1 cellular context compared by ENCODE assay signal in the genomic region with DNA sequence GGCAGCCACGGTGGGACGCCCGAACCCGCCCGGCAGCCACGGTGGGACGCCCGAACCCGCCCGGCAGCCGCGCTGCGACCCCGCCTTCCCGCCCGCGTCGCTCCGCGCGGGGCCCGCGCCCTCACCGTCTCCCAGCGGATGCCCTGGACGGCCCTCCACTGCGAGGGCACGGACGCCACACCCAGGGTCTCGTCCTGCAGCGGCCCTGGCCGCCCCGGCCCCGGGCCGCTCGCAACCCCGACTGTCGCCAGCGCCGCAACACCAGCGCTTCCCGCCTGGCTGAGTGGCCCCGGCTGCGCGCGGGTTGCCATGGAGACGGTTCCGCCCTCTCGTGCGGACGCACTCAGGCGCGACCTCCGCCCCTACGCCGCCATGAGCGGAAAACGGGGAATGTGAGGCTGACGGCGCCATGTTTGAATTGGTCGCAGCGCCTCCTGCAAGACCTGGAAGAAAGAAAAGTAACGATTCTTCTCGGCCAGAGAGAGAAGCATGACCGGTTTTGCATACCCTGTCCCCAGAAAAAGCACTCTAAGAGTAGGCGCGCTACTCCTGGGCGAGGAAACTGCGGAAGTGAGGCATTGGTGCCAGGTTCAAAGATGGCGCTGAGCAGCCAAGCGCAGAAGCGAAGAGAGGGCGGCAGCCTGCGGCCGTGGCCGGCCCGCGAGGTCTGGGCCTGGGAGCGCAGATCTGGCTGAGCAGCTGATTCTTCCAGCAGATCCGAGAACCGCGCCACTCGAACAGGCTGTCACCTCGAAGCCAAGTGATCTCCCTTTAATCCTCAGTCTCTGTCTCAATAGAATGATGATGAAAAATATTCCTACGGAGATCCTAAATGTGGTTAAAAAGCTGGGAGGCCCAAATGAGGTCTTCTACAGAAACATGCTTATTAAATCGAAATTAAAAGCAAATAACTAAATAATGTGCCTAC.
TF ChIP-seq lines count a peak whose summit lies in the region.

DYNC2I2 (minus strand) TSS at position 432 of the 928 bp plus-strand sequence; CDS start at position 311, 121 bp downstream.

TF ChIP-seq in HepG2, 621 proteins besides CTCF, POLR2A, EP300 and RAD21 (continued from another document):
- TF ChIP-seq AHR (CRISPR knock-in tag; IDR thresholded peaks at IDR 0.05): peak; percentile 58; the same call in 1 of the 2 replicates
- TF ChIP-seq PCBP2 (optimal IDR thresholded peaks at IDR 0.05; ENCODE audit: low read depth, low read length, poor library complexity, severe bottlenecking): no peak
- TF ChIP-seq RXRB (CRISPR knock-in tag; IDR thresholded peaks at IDR 0.05; ENCODE audit: borderline replicate concordance): peak; percentile 47; the same call in 1 of the 2 replicates
- TF ChIP-seq, protein P1, sequence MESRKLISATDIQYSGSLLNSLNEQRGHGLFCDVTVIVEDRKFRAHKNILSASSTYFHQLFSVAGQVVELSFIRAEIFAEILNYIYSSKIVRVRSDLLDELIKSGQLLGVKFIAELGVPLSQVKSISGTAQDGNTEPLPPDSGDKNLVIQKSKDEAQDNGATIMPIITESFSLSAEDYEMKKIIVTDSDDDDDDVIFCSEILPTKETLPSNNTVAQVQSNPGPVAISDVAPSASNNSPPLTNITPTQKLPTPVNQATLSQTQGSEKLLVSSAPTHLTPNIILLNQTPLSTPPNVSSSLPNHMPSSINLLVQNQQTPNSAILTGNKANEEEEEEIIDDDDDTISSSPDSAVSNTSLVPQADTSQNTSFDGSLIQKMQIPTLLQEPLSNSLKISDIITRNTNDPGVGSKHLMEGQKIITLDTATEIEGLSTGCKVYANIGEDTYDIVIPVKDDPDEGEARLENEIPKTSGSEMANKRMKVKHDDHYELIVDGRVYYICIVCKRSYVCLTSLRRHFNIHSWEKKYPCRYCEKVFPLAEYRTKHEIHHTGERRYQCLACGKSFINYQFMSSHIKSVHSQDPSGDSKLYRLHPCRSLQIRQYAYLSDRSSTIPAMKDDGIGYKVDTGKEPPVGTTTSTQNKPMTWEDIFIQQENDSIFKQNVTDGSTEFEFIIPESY (CRISPR knock-in tag; IDR thresholded peaks at IDR 0.05): peak; percentile 67
- no peak for TF ChIP-seq HOXA7 (CRISPR knock-in tag; IDR thresholded peaks at IDR 0.05)
- TF ChIP-seq PRPF4 (IDR thresholded peaks at IDR 0.05; ENCODE audit: low read depth, low read length, poor library complexity, severe bottlenecking): no peak
- peak; percentile 83 for TF ChIP-seq ZNF232 (CRISPR knock-in tag; IDR thresholded peaks at IDR 0.05; ENCODE audit: borderline replicate concordance)
- TF ChIP-seq ZNF772 (CRISPR knock-in tag; IDR thresholded peaks at IDR 0.05): peak; percentile 59
- TF ChIP-seq MED13 (CRISPR knock-in tag; IDR thresholded peaks at IDR 0.05): peak; percentile 60; the same call in 1 of the 2 replicates
- TF ChIP-seq ZNF816 (CRISPR knock-in tag; IDR thresholded peaks at IDR 0.05; ENCODE audit: borderline replicate concordance): peak; percentile 84; the same call in 1 of the 2 replicates
- TF ChIP-seq ZNF20 (CRISPR knock-in tag; IDR thresholded peaks at IDR 0.05): no peak
- peak; percentile 79 for TF ChIP-seq CREB1 (IDR thresholded peaks at IDR 0.05)
- peak; percentile 83 for TF ChIP-seq CREB1 (CRISPR knock-in tag; IDR thresholded peaks at IDR 0.05)
- TF ChIP-seq ZNF264 (CRISPR knock-in tag; IDR thresholded peaks at IDR 0.05): 0 out of 2 replicates have a peak, but pooled peaks have one; percentile 74
- no peak for TF ChIP-seq HOMEZ (CRISPR knock-in tag; IDR thresholded peaks at IDR 0.05; ENCODE audit: low read depth)
- TF ChIP-seq, protein P2, sequence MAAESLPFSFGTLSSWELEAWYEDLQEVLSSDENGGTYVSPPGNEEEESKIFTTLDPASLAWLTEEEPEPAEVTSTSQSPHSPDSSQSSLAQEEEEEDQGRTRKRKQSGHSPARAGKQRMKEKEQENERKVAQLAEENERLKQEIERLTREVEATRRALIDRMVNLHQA (CRISPR knock-in tag; IDR thresholded peaks at IDR 0.05): no peak
- TF ChIP-seq ZNF839 (CRISPR knock-in tag; IDR thresholded peaks at IDR 0.05; ENCODE audit: borderline replicate concordance): peak; percentile 80; the same call in 1 of the 2 replicates
- TF ChIP-seq ZNF121 (CRISPR knock-in tag; IDR thresholded peaks at IDR 0.05): peak; percentile 81; the same call in 1 of the 2 replicates
- no peak for TF ChIP-seq HHEX (CRISPR knock-in tag; IDR thresholded peaks at IDR 0.05)
- TF ChIP-seq MNT (IDR thresholded peaks at IDR 0.05): peak; percentile 56; the same call in 1 of the 2 replicates
- TF ChIP-seq, protein P3, sequence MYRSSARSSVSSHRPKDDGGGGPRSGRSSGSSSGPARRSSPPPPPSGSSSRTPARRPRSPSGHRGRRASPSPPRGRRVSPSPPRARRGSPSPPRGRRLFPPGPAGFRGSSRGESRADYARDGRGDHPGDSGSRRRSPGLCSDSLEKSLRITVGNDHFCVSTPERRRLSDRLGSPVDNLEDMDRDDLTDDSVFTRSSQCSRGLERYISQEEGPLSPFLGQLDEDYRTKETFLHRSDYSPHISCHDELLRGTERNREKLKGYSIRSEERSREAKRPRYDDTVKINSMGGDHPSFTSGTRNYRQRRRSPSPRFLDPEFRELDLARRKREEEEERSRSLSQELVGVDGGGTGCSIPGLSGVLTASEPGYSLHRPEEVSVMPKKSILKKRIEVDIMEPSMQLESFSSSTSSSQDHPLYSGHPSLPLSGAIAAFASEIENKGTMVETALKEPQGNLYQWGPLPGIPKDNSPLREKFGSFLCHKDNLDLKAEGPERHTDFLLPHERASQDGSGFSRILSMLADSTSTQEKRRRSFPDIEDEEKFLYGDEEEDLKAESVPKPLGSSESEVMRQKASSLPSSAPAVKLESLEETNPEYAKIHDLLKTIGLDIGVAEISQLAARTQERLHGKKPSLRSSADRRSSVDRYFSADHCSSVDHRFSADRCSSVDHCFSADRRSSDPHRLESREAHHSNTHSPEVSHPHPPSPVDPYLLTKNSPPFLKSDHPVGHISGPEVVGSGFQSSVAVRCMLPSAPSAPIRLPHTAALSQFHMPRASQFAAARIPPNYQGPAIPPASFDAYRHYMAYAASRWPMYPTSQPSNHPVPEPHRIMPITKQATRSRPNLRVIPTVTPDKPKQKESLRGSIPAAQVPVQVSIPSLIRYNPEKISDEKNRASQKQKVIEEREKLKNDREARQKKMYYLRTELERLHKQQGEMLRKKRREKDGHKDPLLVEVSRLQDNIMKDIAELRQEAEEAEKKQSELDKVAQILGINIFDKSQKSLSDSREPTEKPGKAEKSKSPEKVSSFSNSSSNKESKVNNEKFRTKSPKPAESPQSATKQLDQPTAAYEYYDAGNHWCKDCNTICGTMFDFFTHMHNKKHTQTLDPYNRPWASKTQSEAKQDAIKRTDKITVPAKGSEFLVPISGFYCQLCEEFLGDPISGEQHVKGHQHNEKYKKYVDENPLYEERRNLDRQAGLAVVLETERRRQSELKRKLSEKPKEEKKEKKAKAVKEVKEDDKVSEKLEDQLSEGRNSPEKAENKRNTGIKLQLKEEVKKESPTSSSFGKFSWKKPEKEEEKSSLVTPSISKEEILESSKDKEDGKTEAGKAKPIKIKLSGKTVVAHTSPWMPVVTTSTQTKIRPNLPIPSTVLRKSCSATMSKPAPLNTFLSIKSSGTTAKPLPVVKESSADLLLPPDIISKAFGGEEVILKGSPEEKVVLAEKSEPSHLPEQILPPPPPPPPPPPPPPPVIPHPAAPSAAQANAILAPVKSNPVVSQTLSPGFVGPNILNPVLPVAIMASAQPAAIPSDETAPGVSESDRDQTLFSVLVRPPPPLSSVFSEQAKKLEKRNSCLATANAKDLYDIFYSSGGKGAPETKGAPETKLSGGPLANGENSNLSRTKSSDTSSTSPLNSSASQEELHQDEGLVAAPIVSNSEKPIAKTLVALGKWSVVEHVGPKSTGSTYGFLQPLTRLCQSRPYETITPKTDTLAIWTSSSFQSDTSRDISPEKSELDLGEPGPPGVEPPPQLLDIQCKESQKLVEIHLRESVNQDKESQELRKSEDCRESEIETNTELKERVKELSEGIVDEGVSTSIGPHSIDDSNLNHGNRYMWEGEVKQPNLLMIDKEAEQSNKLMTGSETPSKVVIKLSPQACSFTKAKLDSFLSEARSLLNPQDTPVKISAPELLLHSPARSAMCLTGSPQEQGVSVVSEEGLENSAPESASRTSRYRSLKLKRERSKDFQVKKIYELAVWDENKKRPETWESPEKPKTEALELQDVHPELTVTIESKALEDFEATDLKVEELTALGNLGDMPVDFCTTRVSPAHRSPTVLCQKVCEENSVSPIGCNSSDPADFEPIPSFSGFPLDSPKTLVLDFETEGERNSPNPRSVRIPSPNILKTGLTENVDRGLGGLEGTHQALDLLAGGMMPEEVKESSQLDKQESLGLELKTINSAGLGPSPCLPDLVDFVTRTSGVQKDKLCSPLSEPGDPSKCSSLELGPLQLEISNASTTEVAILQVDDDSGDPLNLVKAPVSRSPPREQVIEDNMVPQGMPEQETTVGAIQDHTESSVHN (CRISPR knock-in tag; IDR thresholded peaks at IDR 0.05): peak; percentile 86; the same call in 1 of the 2 replicates
- peak; percentile 64; the same call in 1 of the 2 replicates for TF ChIP-seq ZNF276 (CRISPR knock-in tag; IDR thresholded peaks at IDR 0.05; ENCODE audit: low read depth)
- no peak for TF ChIP-seq ZNF558 (CRISPR knock-in tag; IDR thresholded peaks at IDR 0.05; ENCODE audit: borderline replicate concordance)
- TF ChIP-seq SETDB1 (CRISPR knock-in tag; IDR thresholded peaks at IDR 0.05; ENCODE audit: borderline replicate concordance): no peak
- TF ChIP-seq, protein P4, sequence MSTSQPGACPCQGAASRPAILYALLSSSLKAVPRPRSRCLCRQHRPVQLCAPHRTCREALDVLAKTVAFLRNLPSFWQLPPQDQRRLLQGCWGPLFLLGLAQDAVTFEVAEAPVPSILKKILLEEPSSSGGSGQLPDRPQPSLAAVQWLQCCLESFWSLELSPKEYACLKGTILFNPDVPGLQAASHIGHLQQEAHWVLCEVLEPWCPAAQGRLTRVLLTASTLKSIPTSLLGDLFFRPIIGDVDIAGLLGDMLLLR (CRISPR knock-in tag; IDR thresholded peaks at IDR 0.05): no peak; the same call in 1 of the 2 replicates
- TF ChIP-seq GTF3A (CRISPR knock-in tag; conservative IDR thresholded peaks at IDR 0.05): 0 out of 2 replicates have a peak, but pooled peaks have one; percentile 67
- TF ChIP-seq TEAD3 (CRISPR knock-in tag; optimal IDR thresholded peaks at IDR 0.05; ENCODE audit: borderline replicate concordance): peak; percentile 96
- 0 out of 2 replicates have a peak, but pooled peaks have one; percentile 59 for TF ChIP-seq ZNF564 (CRISPR knock-in tag; IDR thresholded peaks at IDR 0.05)
- TF ChIP-seq, protein P5, sequence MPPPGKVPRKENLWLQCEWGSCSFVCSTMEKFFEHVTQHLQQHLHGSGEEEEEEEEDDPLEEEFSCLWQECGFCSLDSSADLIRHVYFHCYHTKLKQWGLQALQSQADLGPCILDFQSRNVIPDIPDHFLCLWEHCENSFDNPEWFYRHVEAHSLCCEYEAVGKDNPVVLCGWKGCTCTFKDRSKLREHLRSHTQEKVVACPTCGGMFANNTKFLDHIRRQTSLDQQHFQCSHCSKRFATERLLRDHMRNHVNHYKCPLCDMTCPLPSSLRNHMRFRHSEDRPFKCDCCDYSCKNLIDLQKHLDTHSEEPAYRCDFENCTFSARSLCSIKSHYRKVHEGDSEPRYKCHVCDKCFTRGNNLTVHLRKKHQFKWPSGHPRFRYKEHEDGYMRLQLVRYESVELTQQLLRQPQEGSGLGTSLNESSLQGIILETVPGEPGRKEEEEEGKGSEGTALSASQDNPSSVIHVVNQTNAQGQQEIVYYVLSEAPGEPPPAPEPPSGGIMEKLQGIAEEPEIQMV (CRISPR knock-in tag; IDR thresholded peaks at IDR 0.05; ENCODE audit: low read depth): peak; percentile 95
- peak; percentile 46; the same call in 1 of the 2 replicates for TF ChIP-seq ZNF12 (CRISPR knock-in tag; IDR thresholded peaks at IDR 0.05)
- TF ChIP-seq ZNF83 (CRISPR knock-in tag; IDR thresholded peaks at IDR 0.05; ENCODE audit: borderline replicate concordance): peak; percentile 52; the same call in 1 of the 2 replicates
- TF ChIP-seq FOXJ3 (CRISPR knock-in tag; IDR thresholded peaks at IDR 0.05; ENCODE audit: borderline replicate concordance): peak; percentile 49; the same call in 1 of the 2 replicates
- peak; percentile 59 for TF ChIP-seq AGO2 (optimal IDR thresholded peaks at IDR 0.05; ENCODE audit: low read depth, low read length)
